In the genomic region with DNA sequence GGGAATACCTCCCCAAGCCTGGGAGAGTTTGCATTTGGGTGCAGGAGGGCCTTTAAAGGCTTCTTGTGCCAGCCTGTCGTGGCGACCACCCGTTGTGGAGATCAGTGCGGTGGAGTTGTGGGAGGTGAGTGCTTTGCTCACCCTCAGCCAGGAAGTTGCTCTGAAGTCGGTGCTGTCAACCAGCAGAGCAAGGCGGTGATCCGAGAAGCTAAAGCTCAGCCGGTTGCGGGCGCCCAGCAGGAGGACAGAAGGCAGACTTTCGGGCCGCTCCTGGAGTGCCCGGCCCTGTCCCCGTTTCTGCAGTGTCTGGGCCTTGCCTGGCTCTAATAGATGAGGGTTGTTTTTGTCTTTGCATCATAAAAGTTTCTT, we compare ENCODE assay signal across 8 cellular contexts. TPM values are rescaled to one million over a fixed set of nuclear protein-coding genes. Genes with fewer than 3 reads are reported as not detected.
A peak's percentile ranks its signal among the peaks of the same experiment; 100 is the strongest.
DNase-seq lines count a peak whose midpoint lies in the region; ATAC-seq, FAIRE-seq and TF ChIP-seq lines count a peak whose summit lies in the region.

No MANE protein-coding gene starts in this region.

- intact Hi-C loops in posterior vena cava (cut with DNase I), result no loop called here

- no peak for TF ChIP-seq POLR2A in GM12891 (IDR thresholded peaks at IDR 0.05; ENCODE audit: low read depth, low read length)

- no peaks in the 10 kb centered on the region for H3K9me3 ChIP-seq in RWPE2 (ENCODE audit: severe bottlenecking)
- H3K9me3 ChIP-seq in endocrine pancreas (ENCODE audit: control insufficient read depth, low read length), result no peaks in the 10 kb centered on the region
- H3K9me3 ChIP-seq in neuron (ENCODE audit: low read length), result no peaks in the 10 kb centered on the region

- TF ChIP-seq CTCF in RWPE2 (IDR thresholded peaks at IDR 0.05; ENCODE audit: poor library complexity, severe bottlenecking), result no peak

- H3K4me1 ChIP-seq in RWPE2 (ENCODE audit: insufficient read depth, poor library complexity, severe bottlenecking), result peaks cover 9% of the 10 kb centered on the region
- no peaks in the 10 kb centered on the region for H3K4me1 ChIP-seq in endocrine pancreas (ENCODE audit: control insufficient read depth, insufficient read depth, low read length)
- peaks cover 24% of the 10 kb centered on the region for H3K4me1 ChIP-seq in neuron (ENCODE audit: insufficient read depth, low read length)

- no peak overlapping the region for H2AFZ ChIP-seq in neuron (ENCODE audit: low read depth, low read length)

- no peaks in the 10 kb centered on the region for H3K27me3 ChIP-seq in RWPE2 (ENCODE audit: insufficient read depth, poor library complexity, severe bottlenecking)
- no peaks in the 10 kb centered on the region for H3K27me3 ChIP-seq in endocrine pancreas (ENCODE audit: control insufficient read depth, insufficient read depth, low read length)
- H3K27me3 ChIP-seq in neuron (ENCODE audit: insufficient read depth, low read length), result no peaks in the 10 kb centered on the region

- ATAC-seq in RWPE2 (ENCODE audit: low read depth), result no peak

- H3K4me3 ChIP-seq in RWPE2 (ENCODE audit: severe bottlenecking) (peak overlapping the region; percentile 46), endocrine pancreas (ENCODE audit: control insufficient read depth, insufficient read depth, low read length) (peak overlapping the region; percentile 83), neuron (ENCODE audit: low read length) (peak overlapping the region; percentile 89)

- no peak for DNase-seq in GM12891 (ENCODE audit: insufficient read length, low spot score)
- no peak for DNase-seq in RWPE2 (ENCODE audit: low spot score)
- DNase-seq in NCI-H345 treated with DMSO at 0.1 percent for 48 hours (lab: John Stamatoyannopoulos, UW; ENCODE audit: unreplicated experiment), result no peak
- DNase-seq in HCEC 1CT, result no peak
- no peak for DNase-seq in DMS79 treated with DMSO at 0.1 percent for 48 hours (lab: John Stamatoyannopoulos, UW)
- no peak for DNase-seq in posterior vena cava (ENCODE audit: low spot score)

- peak overlapping the region; percentile 86 for H3K9ac ChIP-seq in endocrine pancreas (ENCODE audit: control insufficient read depth, insufficient read depth, low read length)

- H3K36me3 ChIP-seq in RWPE2 (ENCODE audit: low read depth) (peaks cover 49% of the 10 kb centered on the region), endocrine pancreas (ENCODE audit: control insufficient read depth, insufficient read depth, low read length) (peaks cover 2% of the 10 kb centered on the region), neuron (ENCODE audit: insufficient read depth, low read length) (peaks cover 39% of the 10 kb centered on the region)

- no peak overlapping the region for H3K27ac ChIP-seq in RWPE2 (ENCODE audit: poor library complexity, severe bottlenecking)

- peak; percentile 89 for FAIRE-seq in GM12891 (lab: Jason Lieb, UNC)

TF ChIP-seq in GM12891, 5 proteins besides CTCF, POLR2A, EP300 and RAD21:
- no peak for TF ChIP-seq POU2F2 (IDR thresholded peaks at IDR 0.05; ENCODE audit: low read depth, low read length)
- no peak for TF ChIP-seq TAF1 (IDR thresholded peaks at IDR 0.05; ENCODE audit: low read depth, low read length)
- TF ChIP-seq POLR2AphosphoS5 (IDR thresholded peaks at IDR 0.05; ENCODE audit: low read depth, low read length), result 0 out of 2 replicates have a peak, but pooled peaks have one; percentile 2
TF ChIP-seq in GM12891: peak in this region for 1.

RNA-seq across cellular contexts. Expression of a gene that starts 1.4 kb away (rescaled TPM):
- 113 TPM for polyA plus RNA-seq in GM12891 (2012; ENCODE audit: low read depth, missing spikeins)
- 10 to 100 TPM; 68.0 to 68.4 TPM for total RNA-seq in posterior vena cava

RNA-seq across cellular contexts. Expression of a gene that starts 22.6 kb away (rescaled TPM):
- 0.21 TPM for polyA plus RNA-seq in GM12891 (2012; ENCODE audit: low read depth, missing spikeins)
- under 1 TPM; 0.24 to 0.56 TPM for total RNA-seq in posterior vena cava

RNA-seq across cellular contexts. Expression of a gene that starts 40.9 kb away (rescaled TPM):
- polyA plus RNA-seq in GM12891 (2012; ENCODE audit: low read depth, missing spikeins), result 42.4 TPM
- total RNA-seq in posterior vena cava, result 10 to 100 TPM; 40.4 to 40.7 TPM

RNA-seq across cellular contexts. Expression of a gene that starts 40.9 kb away (rescaled TPM):
- polyA plus RNA-seq in GM12891 (2012; ENCODE audit: low read depth, missing spikeins), result 18.7 TPM
- 10 to 100 TPM; 48.4 to 55.6 TPM for total RNA-seq in posterior vena cava

RNA-seq across cellular contexts. Expression of a gene that starts 54.9 kb away (rescaled TPM):
- not detected for polyA plus RNA-seq in GM12891 (2012; ENCODE audit: low read depth, missing spikeins)
- total RNA-seq in posterior vena cava, result 1 to 10 TPM in 1 of 2 donors, under 1 TPM in 1; 0.57 to 4.1 TPM
